Comparison of ENCODE assay signal across 1 cellular context in genomic region chr20:17525650-17526049, GRCh38.
TF ChIP-seq lines count a peak whose summit lies in the region.

No MANE protein-coding gene starts in this region.

TF ChIP-seq in HepG2, 621 proteins besides CTCF, POLR2A, EP300 and RAD21:
- TF ChIP-seq SAP130 (CRISPR knock-in tag; IDR thresholded peaks at IDR 0.05; ENCODE audit: low read depth) = no peak
- TF ChIP-seq ISX (CRISPR knock-in tag; conservative IDR thresholded peaks at IDR 0.05) = no peak
- TF ChIP-seq NFYB (CRISPR knock-in tag; IDR thresholded peaks at IDR 0.05) = peak; percentile 71
- TF ChIP-seq USF2 (IDR thresholded peaks at IDR 0.05; ENCODE audit: low read depth, low read length) = peak; percentile 82
- TF ChIP-seq USF2 (CRISPR knock-in tag; IDR thresholded peaks at IDR 0.05; ENCODE audit: borderline replicate concordance) = peak; percentile 88; the same call in 1 of the 2 replicates
- peak; percentile 97 for TF ChIP-seq THAP11 (CRISPR knock-in tag; IDR thresholded peaks at IDR 0.05)
- no peak for TF ChIP-seq ZNF275 (CRISPR knock-in tag; IDR thresholded peaks at IDR 0.05; ENCODE audit: borderline replicate concordance)
- no peak for TF ChIP-seq NCOA2 (CRISPR knock-in tag; IDR thresholded peaks at IDR 0.05)
- peak; percentile 48; the same call in 1 of the 2 replicates for TF ChIP-seq HCFC1 (IDR thresholded peaks at IDR 0.05; ENCODE audit: low read depth, low read length)
- peak; percentile 89 for TF ChIP-seq ZNF143 (CRISPR knock-in tag; IDR thresholded peaks at IDR 0.05)
- TF ChIP-seq NFYC (CRISPR knock-in tag; IDR thresholded peaks at IDR 0.05) = peak; percentile 84
- TF ChIP-seq RARA (CRISPR knock-in tag; IDR thresholded peaks at IDR 0.05) = no peak
- TF ChIP-seq ZBTB7A (CRISPR knock-in tag; IDR thresholded peaks at IDR 0.05) = no peak
- no peak for TF ChIP-seq RERE (CRISPR knock-in tag; IDR thresholded peaks at IDR 0.05; ENCODE audit: low read depth)
